In the genomic region with DNA sequence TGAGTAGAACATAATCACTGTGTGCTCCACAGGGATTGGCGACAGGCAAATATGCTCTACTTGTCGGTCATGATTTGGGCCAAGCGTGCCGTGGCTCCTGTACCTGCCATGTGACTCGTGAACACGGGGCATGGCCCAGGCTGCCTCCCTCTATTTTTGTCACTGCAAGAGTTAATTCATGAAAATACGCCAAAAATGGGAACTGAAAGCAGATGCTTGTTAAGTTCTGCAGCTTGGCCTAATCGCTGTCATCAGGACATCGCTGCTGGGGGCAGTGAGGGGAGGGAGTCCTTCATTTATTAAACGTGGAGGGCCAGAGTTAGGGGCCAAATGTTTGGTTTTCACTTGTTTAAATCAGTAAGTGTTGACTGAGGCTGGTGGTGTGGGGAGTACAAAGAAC, we compare ENCODE assay signal across 9 cellular contexts.
A peak's percentile ranks its signal among the peaks of the same experiment; 100 is the strongest.
DNase-seq lines count a peak whose midpoint lies in the region; ATAC-seq and TF ChIP-seq lines count a peak whose summit lies in the region.
"Had no signal": no experiment of that assay in that cellular context is flagged by ENCODE, and none has a peak within 500 bp of the region (broad histone marks: within the 10 kb centered on the region; RNA-seq: fewer than 3 reads in every experiment).

No MANE protein-coding gene starts in this region.

- H3K4me1 ChIP-seq in esophagus squamous epithelium, result peaks cover 5 to 73% (median 5%) of the 10 kb centered on the region in 3 donors
- H3K4me1 ChIP-seq: Caco-2 had no signal

- TF ChIP-seq CTCF in GM10266 (IDR thresholded peaks at IDR 0.05; ENCODE audit: control insufficient read depth, insufficient read depth, low read depth, missing control alignments), result no peak
- no peak for TF ChIP-seq CTCF in esophagus squamous epithelium (IDR thresholded peaks at IDR 0.05)

- no peaks in the 10 kb centered on the region for H3K9me3 ChIP-seq in esophagus squamous epithelium
- H3K9me3 ChIP-seq: Caco-2 had no signal

- peak overlapping the region in 1 of 4 donors; percentile 53 for H3K27ac ChIP-seq in esophagus squamous epithelium

- no peak for TF ChIP-seq POLR2A in esophagus squamous epithelium (IDR thresholded peaks at IDR 0.05)

- intact Hi-C loops in esophagus squamous epithelium (cut with DNase I), result no loop called here

- no peaks in the 10 kb centered on the region for H3K36me3 ChIP-seq in esophagus squamous epithelium

- 51 to 62% methylated on average over 6 to 10 of the region's 10 CpGs for WGBS in esophagus squamous epithelium, 2 donors

- H3K27me3 ChIP-seq in esophagus squamous epithelium, result no peaks in the 10 kb centered on the region

- H3K4me3 ChIP-seq in esophagus squamous epithelium, result no peak overlapping the region

- ATAC-seq in GM19372 (IDR thresholded peaks at IDR 0.05; ENCODE audit: low read depth, unreplicated experiment) (peak; percentile 45), HG03064 (IDR thresholded peaks at IDR 0.05; ENCODE audit: low read depth, unreplicated experiment) (peak; percentile 35)

- DNase-seq in GM10266 (ENCODE audit: extremely low spot score), result peak; percentile 66
- DNase-seq in RPMI8226, result peak; percentile 93
- DNase-seq in RKO (ENCODE audit: low spot score), result no peak
- no peak for DNase-seq in esophagus squamous epithelium (lab: John Stamatoyannopoulos, UW)
- DNase-seq in NCI-H2107 (lab: John Stamatoyannopoulos, UW), result no peak
- DNase-seq in central memory CD4-positive, alpha-beta T cell, result no peak
- DNase-seq: Caco-2 had no signal

Comparison
In these comparisons a context has a peak if more than half of its experiments do, and no peak if none do; other contexts are left out.
1. DNase-seq: peak in GM10266 (single experiment) and RPMI8226 (single experiment); none in RKO (single experiment), esophagus squamous epithelium (single experiment), NCI-H2107 (single experiment) and central memory CD4-positive, alpha-beta T cell (single experiment).